ENCODE assay signal across 15 cellular contexts in genomic region chr3:109952924-109953323, GRCh38.
"Had no signal": no experiment of that assay in that cellular context is flagged by ENCODE, and none has a peak within 500 bp of the region (broad histone marks: within the 10 kb centered on the region; RNA-seq: fewer than 3 reads in every experiment).

No MANE protein-coding gene starts in this region.

- H3K4me1 ChIP-seq: prostate gland, right lobe of liver, spleen, thyroid gland had no signal

- H3K4me3 ChIP-seq: prostate gland, right lobe of liver, spleen, thyroid gland had no signal

- DNase-seq: activated B cell treated with CpG ODN at 0.5 μM for 24 hours; activated CD4-positive, alpha-beta memory T cell treated with anti-CD3 and anti-CD28 coated beads, Interleukin-2, amount 10 ng/mL, durations not matched to agents 7 days and 5 days; activated CD4-positive, alpha-beta T cell treated with anti-CD3 and anti-CD28 coated beads for 48 hours; activated CD8-positive, alpha-beta memory T cell treated with anti-CD3 and anti-CD28 coated beads, Interleukin-2, amount 10 ng/mL, durations not matched to agents 7 days and 5 days; amygdala; cortex of kidney; effector CD4-positive, alpha-beta T cell; kidney; midbrain; right lobe of liver; spleen; stimulated activated CD4-positive, alpha-beta T cell treated with anti-CD3 and anti-CD28 coated beads, Interleukin-4, amount 100 ng/mL, for 4 hours; T-cell; thyroid gland had no signal

- H3K27me3 ChIP-seq: right lobe of liver, spleen, thyroid gland had no signal

- H3K36me3 ChIP-seq: prostate gland, right lobe of liver, spleen, thyroid gland had no signal

- H3K9me3 ChIP-seq: prostate gland, right lobe of liver, spleen, thyroid gland had no signal
